Comparison of ENCODE assay signal across 8 cellular contexts in genomic region chr16:81551141-81551808, GRCh38.
DNase-seq lines count a peak whose midpoint lies in the region; ATAC-seq and TF ChIP-seq lines count a peak whose summit lies in the region.

No MANE protein-coding gene starts in this region.

- H3K36me3 ChIP-seq in CD8-positive, alpha-beta T cell (ENCODE audit: insufficient read depth, low read length) = no peaks in the 10 kb centered on the region
- H3K36me3 ChIP-seq in adrenal gland (replicated peaks in 1 of 2) = no peaks in the 10 kb centered on the region
- H3K36me3 ChIP-seq in mesodermal cell (ENCODE audit: control insufficient read depth, insufficient read depth, low read length) = peaks cover 2% of the 10 kb centered on the region

- intact Hi-C loops in CD8-positive, alpha-beta T cell (cut with DNase I, micrococcal nuclease) = no loop called here
- intact Hi-C loops in adrenal gland (cut with DNase I) = no loop called here

- H3K27me3 Mint-ChIP-seq in CD8-positive, alpha-beta T cell (ENCODE audit: low read depth) = no peaks in the 10 kb centered on the region

- CTCF ChIA-PET in CD8-positive, alpha-beta T cell (lab: Charles Lee) = no interaction called here

- peaks cover 48% of the 10 kb centered on the region for H3K4me1 Mint-ChIP-seq in CD8-positive, alpha-beta T cell (ENCODE audit: low read depth)

- H3K9me3 Mint-ChIP-seq in CD8-positive, alpha-beta T cell = no peaks in the 10 kb centered on the region

- no peak overlapping the region for H3K4me3 ChIP-seq in CD8-positive, alpha-beta T cell (ENCODE audit: low read depth, low read length)
- H3K4me3 ChIP-seq in adrenal gland = no peak overlapping the region
- H3K4me3 ChIP-seq in mesodermal cell (ENCODE audit: extremely low read depth, insufficient read depth, low read length, poor library complexity, severe bottlenecking) = no peak overlapping the region

- no peak for DNase-seq in CD8-positive, alpha-beta T cell
- DNase-seq in HPDE6-E6E7 (ENCODE audit: extremely low spot score) (peak; percentile 58), adrenal gland (peak in 1 of 7 donors; percentile 25), occipital lobe (lab: John Stamatoyannopoulos, UW) (no peak), NCI-H1417 treated with DMSO at 0.1 percent for 48 hours (lab: John Stamatoyannopoulos, UW) (no peak)

- WGBS in adrenal gland, 4 donors = 60 to 82% (median 72%) methylated on average over 6 of the region's 6 CpGs
- 80 to 100% methylated on average over 3 of the region's 6 CpGs for WGBS in mesodermal cell (ENCODE audit: insufficient coverage in 2 of 2), 2 experiments

- no peaks in the 10 kb centered on the region for H3K27me3 ChIP-seq in CD8-positive, alpha-beta T cell (ENCODE audit: insufficient read depth, low read length)
- H3K27me3 ChIP-seq in adrenal gland = no peaks in the 10 kb centered on the region

- peaks cover 11% of the 10 kb centered on the region for H3K36me3 Mint-ChIP-seq in CD8-positive, alpha-beta T cell

- no peak overlapping the region for H3K4me3 Mint-ChIP-seq in CD8-positive, alpha-beta T cell

- ATAC-seq in CD8-positive, alpha-beta T cell = peak; percentile 34
- ATAC-seq in HG03135 (IDR thresholded peaks at IDR 0.05; ENCODE audit: unreplicated experiment) (no peak), GM21825 (IDR thresholded peaks at IDR 0.05; ENCODE audit: unreplicated experiment) (no peak)

- POLR2A ChIA-PET in CD8-positive, alpha-beta T cell (lab: Charles Lee) = no interaction called here

- no peak overlapping the region for H3K27ac Mint-ChIP-seq in CD8-positive, alpha-beta T cell

- no peak for TF ChIP-seq CTCF in CD8-positive, alpha-beta T cell (IDR thresholded peaks at IDR 0.05)
- no peak for TF ChIP-seq CTCF in adrenal gland (IDR thresholded peaks at IDR 0.05)

- no peak overlapping the region for H3K27ac ChIP-seq in CD8-positive, alpha-beta T cell (ENCODE audit: low read depth, low read length)
- peak overlapping the region in 4 of 5 donors; percentile 41 to 82 (median 64) for H3K27ac ChIP-seq in adrenal gland
- H3K27ac ChIP-seq in mesodermal cell (ENCODE audit: low read depth, low read length, severe bottlenecking) = peak overlapping the region; percentile 70

- H3K9me3 ChIP-seq in CD8-positive, alpha-beta T cell (ENCODE audit: low read length) = no peaks in the 10 kb centered on the region
- no peaks in the 10 kb centered on the region for H3K9me3 ChIP-seq in adrenal gland (replicated peaks in 1 of 3)
- no peaks in the 10 kb centered on the region for H3K9me3 ChIP-seq in mesodermal cell (ENCODE audit: control insufficient read depth, low read length)

- TF ChIP-seq POLR2A in adrenal gland (IDR thresholded peaks at IDR 0.05) = no peak

- no peaks in the 10 kb centered on the region for H3K4me1 ChIP-seq in CD8-positive, alpha-beta T cell (ENCODE audit: insufficient read depth, low read length)
- H3K4me1 ChIP-seq in adrenal gland (replicated peaks in 1 of 2) (peaks cover 21 to 42% of the 10 kb centered on the region in 2 donors), mesodermal cell (ENCODE audit: control insufficient read depth, insufficient read depth, low read length, poor library complexity, severe bottlenecking) (peaks cover 24% of the 10 kb centered on the region)
